In genomic region chr7:121744319-121744718, GRCh38 we compare ENCODE assay signal across 18 cellular contexts.
DNase-seq lines count a peak whose midpoint lies in the region; ATAC-seq and TF ChIP-seq lines count a peak whose summit lies in the region.
"Had no signal": no experiment of that assay in that cellular context is flagged by ENCODE, and none has a peak within 500 bp of the region (broad histone marks: within the 10 kb centered on the region; RNA-seq: fewer than 3 reads in every experiment).

No MANE protein-coding gene starts in this region.

- H3K27ac Mint-ChIP-seq in neural progenitor cell: no peak overlapping the region
- no peak overlapping the region for H3K27ac Mint-ChIP-seq in activated CD4-positive, alpha-beta memory T cell treated with anti-CD3 and anti-CD28 coated beads for 36 hours
- H3K27ac Mint-ChIP-seq: activated naive CD8-positive, alpha-beta T cell treated with anti-CD3 and anti-CD28 coated beads for 36 hours; activated T-helper 1 cell treated with anti-CD3 and anti-CD28 coated beads, Interleukin-12 subunit alpha, Interleukin-12 subunit beta, Interleukin-2, Interleukin-4 antibody, amounts not matched to agents 30 ng/mL and 10 ng/mL and 1 ng/mL, durations not matched to agents 14 hours and 24 hours and 36 hours; CD8-positive, alpha-beta memory T cell; natural killer cell treated with Interleukin-12 subunit alpha and Interleukin-12 subunit beta and Interleukin-15 and Interleukin-18, amount 100 ng/mL, for 72 hours; progenitor cell of endocrine pancreas had no signal

- H3K4me2 ChIP-seq in neural progenitor cell: no peak overlapping the region

- CTCF ChIA-PET in RWPE1 (lab: Yijun Ruan, JAX): no interaction called here
- CTCF ChIA-PET in activated CD4-positive, alpha-beta memory T cell treated with anti-CD3 and anti-CD28 coated beads for 36 hours (lab: Charles Lee): no interaction called here

- H3K4me3 Mint-ChIP-seq in neural progenitor cell: no peak overlapping the region
- H3K4me3 Mint-ChIP-seq in activated CD4-positive, alpha-beta memory T cell treated with anti-CD3 and anti-CD28 coated beads for 36 hours: no peak overlapping the region
- H3K4me3 Mint-ChIP-seq: activated naive CD8-positive, alpha-beta T cell treated with anti-CD3 and anti-CD28 coated beads for 36 hours; activated T-helper 1 cell treated with anti-CD3 and anti-CD28 coated beads, Interleukin-12 subunit alpha, Interleukin-12 subunit beta, Interleukin-2, Interleukin-4 antibody, amounts not matched to agents 30 ng/mL and 10 ng/mL and 1 ng/mL, durations not matched to agents 14 hours and 24 hours and 36 hours; CD8-positive, alpha-beta memory T cell; natural killer cell treated with Interleukin-12 subunit alpha and Interleukin-12 subunit beta and Interleukin-15 and Interleukin-18, amount 100 ng/mL, for 72 hours had no signal

- peak; percentile 23 for DNase-seq in RWPE1 (ENCODE audit: low spot score)
- DNase-seq in left kidney (ENCODE audit: low read depth, low spot score): peak; percentile 6
- no peak for DNase-seq in neural progenitor cell (ENCODE audit: low spot score)
- no peak for DNase-seq in NCI-H1436 treated with DMSO at 0.1 percent for 48 hours (lab: John Stamatoyannopoulos, UW)
- no peak for DNase-seq in activated CD4-positive, alpha-beta memory T cell treated with anti-CD3 and anti-CD28 coated beads for 36 hours
- DNase-seq: activated CD4-positive, alpha-beta T cell treated with anti-CD3 and anti-CD28 coated beads for 1 hour; activated naive CD8-positive, alpha-beta T cell treated with anti-CD3 and anti-CD28 coated beads for 36 hours; CD8-positive, alpha-beta memory T cell; hippocampal formation; NCI-H1694; stimulated activated CD4-positive, alpha-beta T cell treated with anti-CD3 and anti-CD28 coated beads, Interleukin-4, amount 100 ng/mL, for 1 hour; upper lobe of right lung had no signal

- no peaks in the 10 kb centered on the region for H3K79me2 ChIP-seq in neural progenitor cell (ENCODE audit: low read depth)

- H3K4me1 ChIP-seq in neural progenitor cell: peaks cover 23% of the 10 kb centered on the region
- H3K4me1 ChIP-seq: upper lobe of right lung had no signal

- TF ChIP-seq CTCF in RWPE1 (conservative IDR thresholded peaks at IDR 0.05; ENCODE audit: low read depth): no peak
- TF ChIP-seq CTCF in neural progenitor cell (IDR thresholded peaks at IDR 0.05): no peak

- H3K27ac ChIP-seq in RWPE1: no peak overlapping the region
- H3K27ac ChIP-seq in neural progenitor cell: no peak overlapping the region
- H3K27ac ChIP-seq: upper lobe of right lung had no signal

- H3K4me3 ChIP-seq in neural progenitor cell: no peak overlapping the region
- H3K4me3 ChIP-seq: upper lobe of right lung had no signal

- H3K4me1 Mint-ChIP-seq in neural progenitor cell: peaks cover 13% of the 10 kb centered on the region
- no peaks in the 10 kb centered on the region for H3K4me1 Mint-ChIP-seq in activated CD4-positive, alpha-beta memory T cell treated with anti-CD3 and anti-CD28 coated beads for 36 hours (ENCODE audit: low read depth)
- H3K4me1 Mint-ChIP-seq: activated naive CD8-positive, alpha-beta T cell treated with anti-CD3 and anti-CD28 coated beads for 36 hours; CD8-positive, alpha-beta memory T cell had no signal

- peak; percentile 52 for ATAC-seq in GM19463 (IDR thresholded peaks at IDR 0.05; ENCODE audit: unreplicated experiment)
- ATAC-seq in HG03354 (IDR thresholded peaks at IDR 0.05; ENCODE audit: poor library complexity, severe bottlenecking, unreplicated experiment): peak; percentile 73
- no peak for ATAC-seq in GM19023 (IDR thresholded peaks at IDR 0.05; ENCODE audit: unreplicated experiment)
- ATAC-seq: natural killer cell treated with Interleukin-12 subunit alpha and Interleukin-12 subunit beta and Interleukin-15 and Interleukin-18, amount 100 ng/mL, for 72 hours; upper lobe of right lung had no signal

- H3K36me3 ChIP-seq in neural progenitor cell: no peaks in the 10 kb centered on the region
- H3K36me3 ChIP-seq: upper lobe of right lung had no signal

- H3K9me3 Mint-ChIP-seq in neural progenitor cell: no peaks in the 10 kb centered on the region
- peaks cover 3% of the 10 kb centered on the region for H3K9me3 Mint-ChIP-seq in activated CD4-positive, alpha-beta memory T cell treated with anti-CD3 and anti-CD28 coated beads for 36 hours
- H3K9me3 Mint-ChIP-seq: activated T-helper 1 cell treated with anti-CD3 and anti-CD28 coated beads, Interleukin-12 subunit alpha, Interleukin-12 subunit beta, Interleukin-2, Interleukin-4 antibody, amounts not matched to agents 30 ng/mL and 10 ng/mL and 1 ng/mL, durations not matched to agents 14 hours and 24 hours and 36 hours had no signal

- no peaks in the 10 kb centered on the region for H3K9me3 ChIP-seq in neural progenitor cell (ENCODE audit: low read depth)
- H3K9me3 ChIP-seq: upper lobe of right lung had no signal

- H2AFZ ChIP-seq in neural progenitor cell (replicated peaks): no peak overlapping the region

- H3K27me3 ChIP-seq in neural progenitor cell: no peaks in the 10 kb centered on the region
- H3K27me3 ChIP-seq: upper lobe of right lung had no signal

- no peaks in the 10 kb centered on the region for H3K36me3 Mint-ChIP-seq in neural progenitor cell
- H3K36me3 Mint-ChIP-seq in activated CD4-positive, alpha-beta memory T cell treated with anti-CD3 and anti-CD28 coated beads for 36 hours: no peaks in the 10 kb centered on the region
- H3K36me3 Mint-ChIP-seq: activated naive CD8-positive, alpha-beta T cell treated with anti-CD3 and anti-CD28 coated beads for 36 hours; CD8-positive, alpha-beta memory T cell; natural killer cell treated with Interleukin-12 subunit alpha and Interleukin-12 subunit beta and Interleukin-15 and Interleukin-18, amount 100 ng/mL, for 72 hours had no signal

- H3K27me3 Mint-ChIP-seq in neural progenitor cell (ENCODE audit: insufficient read depth, low read depth): no peaks in the 10 kb centered on the region
- no peaks in the 10 kb centered on the region for H3K27me3 Mint-ChIP-seq in activated CD4-positive, alpha-beta memory T cell treated with anti-CD3 and anti-CD28 coated beads for 36 hours
- H3K27me3 Mint-ChIP-seq: activated naive CD8-positive, alpha-beta T cell treated with anti-CD3 and anti-CD28 coated beads for 36 hours; CD8-positive, alpha-beta memory T cell; natural killer cell treated with Interleukin-12 subunit alpha and Interleukin-12 subunit beta and Interleukin-15 and Interleukin-18, amount 100 ng/mL, for 72 hours; progenitor cell of endocrine pancreas had no signal

- H3K9ac ChIP-seq in neural progenitor cell: no peak overlapping the region

- intact Hi-C loops in activated CD4-positive, alpha-beta memory T cell treated with anti-CD3 and anti-CD28 coated beads for 36 hours (cut with micrococcal nuclease): no loop called here

- POLR2A ChIA-PET in RWPE1 (lab: Yijun Ruan, JAX; ENCODE audit: low non-redundant PET): no interaction called here
- POLR2A ChIA-PET in activated CD4-positive, alpha-beta memory T cell treated with anti-CD3 and anti-CD28 coated beads for 36 hours (lab: Charles Lee): no interaction called here

- H3F3A ChIP-seq in neural progenitor cell (ENCODE audit: low read depth): peaks cover 9% of the 10 kb centered on the region

- no peaks in the 10 kb centered on the region for H4K20me1 ChIP-seq in neural progenitor cell (ENCODE audit: low read depth)

Comparison
In these comparisons a context has a peak if more than half of its experiments do, and no peak if none do; other contexts are left out.
1. DNase-seq: peak in RWPE1 (single experiment) and left kidney (single experiment); none in neural progenitor cell (single experiment), NCI-H1436 treated with DMSO at 0.1 percent for 48 hours (single experiment) and activated CD4-positive, alpha-beta memory T cell treated with anti-CD3 and anti-CD28 coated beads for 36 hours (single experiment).